32 cellular contexts compared by ENCODE assay signal in genomic region chr14:50213795-50214194, GRCh38.
"Had no signal": no experiment of that assay in that cellular context is flagged by ENCODE, and none has a peak within 500 bp of the region (broad histone marks: within the 10 kb centered on the region; RNA-seq: fewer than 3 reads in every experiment).

No MANE protein-coding gene starts in this region.

- H3K27ac ChIP-seq: ascending aorta, cardiac muscle cell, VCaP had no signal

- H3K4me3 ChIP-seq: ascending aorta, cardiac muscle cell had no signal

- DNase-seq: activated B cell treated with CpG ODN at 0.5 μM for 24 hours; activated CD4-positive, alpha-beta memory T cell treated with anti-CD3 and anti-CD28 coated beads for 36 hours; activated CD4-positive, alpha-beta T cell treated with anti-CD3 and anti-CD28 coated beads for 4 hours; activated CD4-positive, alpha-beta T cell treated with anti-CD3 and anti-CD28 coated beads, Interleukin-2, amount 10 ng/mL, durations not matched to agents 24 days and 14 days; activated CD4-positive, alpha-beta T cell treated with anti-CD3 and anti-CD28 coated beads, Interleukin-2, amount 50 U/mL, for 1 hour; activated CD4-positive, alpha-beta T cell treated with anti-CD3 and anti-CD28 coated beads, Interleukin-2, amount 50 U/mL, for 4 hours; activated CD4-positive, CD25-positive, alpha-beta regulatory T cell treated with anti-CD3 and anti-CD28 coated beads, Interleukin-2, amount 50 U/mL, for 72 hours; activated CD8-positive, alpha-beta memory T cell treated with anti-CD3 and anti-CD28 coated beads, Interleukin-2, amount 50 U/mL, for 4 hours; activated CD8-positive, alpha-beta T cell treated with anti-CD3 and anti-CD28 coated beads for 36 hours; activated effector memory CD4-positive, alpha-beta T cell treated with anti-CD3 and anti-CD28 coated beads, Interleukin-2, amount 50 U/mL, for 16 hours; activated gamma-delta T cell treated with Interleukin-2 at 50 U/mL for 16 hours; activated naive CD4-positive, alpha-beta T cell; activated naive CD4-positive, alpha-beta T cell treated with anti-CD3 and anti-CD28 coated beads, Interleukin-2, amount 10 ng/mL, durations not matched to agents 7 days and 5 days; activated naive CD8-positive, alpha-beta T cell treated with anti-CD3 and anti-CD28 coated beads, Interleukin-2, amount 10 ng/mL, durations not matched to agents 7 days and 5 days; activated naive CD8-positive, alpha-beta T cell treated with anti-CD3 and anti-CD28 coated beads, Interleukin-2, amount 50 U/mL, for 24 hours; activated T-cell treated with anti-CD3 and anti-CD28 coated beads for 4 hours; activated T-cell treated with anti-CD3 and anti-CD28 coated beads, Interleukin-2, amount 50 U/mL, for 1 hour; activated T-cell treated with anti-CD3 and anti-CD28 coated beads, Interleukin-2, amount 50 U/mL, for 4 hours; activated T-cell treated with anti-CD3 and anti-CD28 coated beads, Interleukin-2, amount 50 U/mL, for 72 hours; amygdala; anterior cingulate cortex; caudate nucleus; cerebellar nuclear complex; T-helper 1 cell; T-helper 2 cell; T-helper 9 cell had no signal

- FAIRE-seq: bronchial epithelial cell, TTC549 had no signal

- ATAC-seq: activated CD8-positive, alpha-beta T cell treated with anti-CD3 and anti-CD28 coated beads for 36 hours; activated naive CD8-positive, alpha-beta T cell treated with anti-CD3 and anti-CD28 coated beads, Interleukin-2, amount 50 U/mL, for 24 hours; activated T-cell treated with anti-CD3 and anti-CD28 coated beads, Interleukin-2, amount 50 U/mL, for 4 hours; activated T-cell treated with anti-CD3 and anti-CD28 coated beads, Interleukin-2, amount 50 U/mL, for 72 hours; activated T-helper 17 cell treated with anti-CD3 and anti-CD28 coated beads, Interleukin-2, amount 50 U/mL, for 72 hours had no signal

- H3K36me3 ChIP-seq: ascending aorta, cardiac muscle cell had no signal

- H3K27me3 ChIP-seq: ascending aorta, cardiac muscle cell had no signal

- H3K9me3 ChIP-seq: ascending aorta had no signal
